Comparison of ENCODE assay signal across 2 cellular contexts in genomic region chr18:53649621-53650020, GRCh38.
TF ChIP-seq lines count a peak whose summit lies in the region.

No MANE protein-coding gene starts in this region.

TF ChIP-seq in GM23338, 12 proteins besides CTCF, POLR2A, EP300 and RAD21 (continued from another document):
- TF ChIP-seq REST (IDR thresholded peaks at IDR 0.05; ENCODE audit: unreplicated experiment) = no peak

TF ChIP-seq in GM12878, 131 proteins besides CTCF, POLR2A, EP300 and RAD21 (continued from another document):
- TF ChIP-seq CUX1 (IDR thresholded peaks at IDR 0.05; ENCODE audit: insufficient replicate concordance, low read depth, low read length) (no peak), ZNF217 (IDR thresholded peaks at IDR 0.05) (no peak), ASH2L (IDR thresholded peaks at IDR 0.05; ENCODE audit: borderline replicate concordance, low read depth) (no peak), FOS (IDR thresholded peaks at IDR 0.05; ENCODE audit: borderline replicate concordance, extremely low read depth, insufficient read length) (no peak), TCF3 (IDR thresholded peaks at IDR 0.05; ENCODE audit: borderline replicate concordance, insufficient read depth, low read depth, low read length) (no peak), ZNF24 (IDR thresholded peaks at IDR 0.05) (no peak), KLF5 (IDR thresholded peaks at IDR 0.05; ENCODE audit: partially characterized antibody) (no peak), CEBPB (IDR thresholded peaks at IDR 0.05; ENCODE audit: borderline replicate concordance in 1 of 2, low read depth in 2 of 2, low read length in 2 of 2) (no peak), EZH2 (IDR thresholded peaks at IDR 0.05; ENCODE audit: borderline replicate concordance, control insufficient read depth, low read depth, low read length) (no peak), HSF1 (IDR thresholded peaks at IDR 0.05; ENCODE audit: low read depth, low read length) (no peak)
